Comparison of ENCODE assay signal across 8 cellular contexts in the genomic region with DNA sequence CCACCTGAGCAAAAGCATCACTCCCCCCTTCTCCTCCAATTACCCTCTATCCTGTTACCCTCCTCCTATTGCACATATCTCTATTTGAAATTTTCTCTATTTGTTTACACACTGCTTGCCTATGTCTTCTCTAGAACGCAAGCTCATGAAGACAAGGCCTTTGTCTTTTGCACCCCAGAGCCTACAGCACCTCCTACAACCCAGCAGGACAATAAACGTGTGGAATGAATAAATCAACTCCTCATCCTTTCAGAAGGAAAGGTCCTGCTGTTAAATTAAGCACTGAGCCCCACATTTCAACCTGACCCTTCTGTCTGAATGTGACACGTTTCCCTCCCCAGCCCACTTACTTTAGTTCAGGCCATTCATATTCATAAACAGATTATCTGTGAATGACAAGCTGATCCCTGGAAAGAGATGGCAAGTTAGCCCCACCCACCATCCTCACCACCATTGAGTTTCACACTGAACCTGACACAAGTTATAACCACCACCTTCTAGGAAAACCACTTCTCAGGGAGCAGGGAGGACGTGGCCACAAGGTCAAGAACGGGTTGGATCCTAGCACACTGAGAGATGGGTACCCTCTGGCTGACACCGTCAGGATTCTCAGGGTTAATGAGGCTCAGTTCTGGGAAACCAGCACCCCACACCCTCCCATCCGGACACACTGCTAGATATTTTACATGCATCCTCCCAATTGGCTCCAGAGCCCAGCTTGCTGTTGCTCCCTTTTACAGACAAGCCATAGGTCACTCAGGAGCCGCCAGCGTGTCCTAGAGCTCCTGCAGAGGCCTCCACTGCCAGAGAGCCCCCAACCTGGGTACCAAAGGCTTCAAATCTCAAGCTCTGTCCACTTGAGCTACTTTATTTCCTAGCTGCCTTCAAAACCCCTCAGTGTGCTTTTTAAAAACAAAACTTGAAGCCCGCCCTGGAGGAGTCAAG. TPM values are rescaled to one million over a fixed set of nuclear protein-coding genes. Genes with fewer than 3 reads are reported as not detected.
DNase-seq lines count a peak whose midpoint lies in the region; ATAC-seq and TF ChIP-seq lines count a peak whose summit lies in the region.

No MANE protein-coding gene starts in this region.

- ATAC-seq in GM19351 (IDR thresholded peaks at IDR 0.05; ENCODE audit: unreplicated experiment) = peak; percentile 1
- ATAC-seq in left lung = peak; percentile 44
- no peak for ATAC-seq in HG02840 (IDR thresholded peaks at IDR 0.05; ENCODE audit: low FRiP score, unreplicated experiment)

- no peaks in the 10 kb centered on the region for H3K27me3 ChIP-seq in OCI-LY3 (ENCODE audit: low read depth, low read length)
- H3K27me3 ChIP-seq in left lung = peaks cover 0 to 27% of the 10 kb centered on the region in 2 donors

- peak overlapping the region; percentile 56 for H3K9ac ChIP-seq in OCI-LY3 (ENCODE audit: low read length)

- in situ Hi-C loops in GM13976 (cut with MboI; ENCODE audit: low sequenced_read_pairs, unreplicated experiment) = no loop called here

- peak overlapping the region; percentile 52 for H2AFZ ChIP-seq in OCI-LY3 (ENCODE audit: low read depth, low read length)

- intact Hi-C loops in left lung (cut with DNase I) = no loop called here

- H3K9me3 ChIP-seq in OCI-LY3 (ENCODE audit: insufficient read depth, low read length) (no peaks in the 10 kb centered on the region), left lung (no peaks in the 10 kb centered on the region)

- H4K20me1 ChIP-seq in OCI-LY3 (ENCODE audit: insufficient read depth, low read length) = no peaks in the 10 kb centered on the region

- no peaks in the 10 kb centered on the region for H3K79me2 ChIP-seq in OCI-LY3 (ENCODE audit: low read length)

- H3K4me2 ChIP-seq in OCI-LY3 (ENCODE audit: low read length) = peak overlapping the region; percentile 82

- H3K36me3 ChIP-seq in OCI-LY3 (replicated peaks; ENCODE audit: low read depth, low read length) (no peaks in the 10 kb centered on the region), left lung (no peaks in the 10 kb centered on the region)

- H3K4me1 ChIP-seq in OCI-LY3 (ENCODE audit: low read length) (peaks cover 4% of the 10 kb centered on the region; the same call in 1 of the 2 replicates), left lung (peaks cover 0 to 4% of the 10 kb centered on the region in 2 donors)

- no peak for TF ChIP-seq CTCF in OCI-LY3 (IDR thresholded peaks at IDR 0.05; ENCODE audit: low read depth, low read length)
- TF ChIP-seq CTCF in coronary artery (IDR thresholded peaks at IDR 0.05) = no peak
- no peak for TF ChIP-seq CTCF in left lung (IDR thresholded peaks at IDR 0.05)
- TF ChIP-seq CTCF in GM13976 (IDR thresholded peaks at IDR 0.05; ENCODE audit: borderline replicate concordance, control extremely low read depth, extremely low read depth, insufficient read depth, missing control alignments) = no peak

- H3K4me3 ChIP-seq in OCI-LY3 (ENCODE audit: low read length) = peak overlapping the region; percentile 81
- H3K4me3 ChIP-seq in coronary artery = peak overlapping the region; percentile 86
- H3K4me3 ChIP-seq in left lung = peak overlapping the region; percentile 45 to 53

- DNase-seq in AML-193 (lab: John Stamatoyannopoulos, UW) (peak; percentile 55 to 70), coronary artery (ENCODE audit: low spot score) (no peak), left lung (no peak), GM13976 (ENCODE audit: low spot score) (no peak)

- no peak overlapping the region for H3K27ac ChIP-seq in OCI-LY3 (ENCODE audit: low read length)
- H3K27ac ChIP-seq in coronary artery = peak overlapping the region; percentile 70 to 88
- peak overlapping the region; percentile 71 to 72 for H3K27ac ChIP-seq in left lung
- peak overlapping the region; percentile 75 for H3K27ac ChIP-seq in temporal lobe (ENCODE audit: low read depth, low read length)

RNA-seq across cellular contexts. Expression of a gene that starts 0.9 kb away (rescaled TPM):
- total RNA-seq in left lung (1 to 10 TPM; 5.2 to 8.2 TPM), temporal lobe (24.3 TPM)

Comparison
In these comparisons a context has a peak if more than half of its experiments do, and no peak if none do; other contexts are left out.
1. DNase-seq: peak in AML-193 (2 of 2); none in coronary artery (single experiment), left lung (0 of 2) and GM13976 (single experiment).
2. Peak in every context shown above with its lines, with median percentiles within 50 percentile points of each other: H3K4me3 ChIP-seq.